8 cellular contexts compared by ENCODE assay signal in the genomic region with DNA sequence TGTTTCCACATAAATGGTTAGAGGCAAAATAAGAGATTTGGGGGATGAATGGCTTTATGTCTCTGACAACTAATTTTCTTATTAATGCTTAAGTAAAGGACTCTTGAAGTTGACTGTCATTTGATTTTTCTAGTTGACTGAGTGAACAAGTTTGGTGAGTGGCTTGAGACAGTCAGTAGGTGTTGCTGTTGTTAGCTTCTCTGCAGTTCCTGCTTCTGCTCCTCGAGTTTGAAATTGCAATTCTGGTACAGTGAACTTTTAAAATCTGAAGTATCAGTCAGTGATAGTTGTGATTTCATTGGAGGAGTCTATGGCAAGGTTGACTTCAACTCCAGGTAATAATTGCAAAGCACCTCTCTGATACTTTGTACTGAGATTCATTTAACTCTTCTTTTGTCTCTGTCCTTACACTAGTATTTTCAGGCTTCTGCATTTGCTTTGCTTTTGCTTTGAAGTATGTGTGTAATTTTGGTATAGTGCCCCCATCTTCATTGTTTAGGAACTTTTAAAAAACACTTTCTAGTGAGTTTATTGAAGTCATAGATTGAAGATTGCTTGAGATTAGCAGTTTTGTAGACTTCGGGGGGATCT.
DNase-seq lines count a peak whose midpoint lies in the region; ATAC-seq and TF ChIP-seq lines count a peak whose summit lies in the region.

No MANE protein-coding gene starts in this region.

- H3K4me2 ChIP-seq in MM.1S (ENCODE audit: low read depth, low read length), result peak overlapping the region; percentile 77; the same call in 1 of the 2 replicates

- TF ChIP-seq CTCF in MM.1S (IDR thresholded peaks at IDR 0.05; ENCODE audit: low read length), result peak; percentile 36

- 0 out of 2 replicates have a peak overlapping the region, but pooled peaks have one; percentile 80 for H3K4me3 ChIP-seq in MM.1S (ENCODE audit: low read length)

- H3K9me2 ChIP-seq in MM.1S (replicated peaks; ENCODE audit: insufficient read depth, low read length), result no peaks in the 10 kb centered on the region

- no peaks in the 10 kb centered on the region for H3K9me3 Mint-ChIP-seq in activated naive CD4-positive, alpha-beta T cell treated with anti-CD3 and anti-CD28 coated beads, Interleukin-2, amount 10 ng/mL, durations not matched to agents 7 days and 5 days

- peaks cover 54% of the 10 kb centered on the region for H3K79me2 ChIP-seq in MM.1S (ENCODE audit: low read length)

- ATAC-seq in HG03342 (IDR thresholded peaks at IDR 0.05; ENCODE audit: unreplicated experiment), result no peak
- ATAC-seq in GM21528 (IDR thresholded peaks at IDR 0.05; ENCODE audit: low FRiP score, unreplicated experiment), result no peak

- CTCF ChIA-PET in activated naive CD4-positive, alpha-beta T cell treated with anti-CD3 and anti-CD28 coated beads, Interleukin-2, amount 10 ng/mL, durations not matched to agents 7 days and 5 days (lab: Charles Lee), result interaction anchor here (0.9 to 6.6 kb wide), 12 partner anchors 14 to 429 kb away, joined by 3 to 54 read pairs (median 6); no protein-coding TSS in a partner anchor

- H3F3A ChIP-seq in MM.1S (ENCODE audit: insufficient read depth, low read length), result peaks cover 5% of the 10 kb centered on the region; the same call in 1 of the 2 replicates

- no peak overlapping the region for H3K9ac ChIP-seq in MM.1S (ENCODE audit: low read length)

- H3K9me3 ChIP-seq in MM.1S (replicated peaks; ENCODE audit: insufficient read depth, low read length), result no peaks in the 10 kb centered on the region

- H3K27ac Mint-ChIP-seq in activated naive CD4-positive, alpha-beta T cell treated with anti-CD3 and anti-CD28 coated beads, Interleukin-2, amount 10 ng/mL, durations not matched to agents 7 days and 5 days, result peak overlapping the region; percentile 61

- peaks cover 8% of the 10 kb centered on the region for H3K4me1 ChIP-seq in MM.1S (ENCODE audit: low read length)

- H3K36me3 Mint-ChIP-seq in activated naive CD4-positive, alpha-beta T cell treated with anti-CD3 and anti-CD28 coated beads, Interleukin-2, amount 10 ng/mL, durations not matched to agents 7 days and 5 days, result peaks cover 15% of the 10 kb centered on the region

- no peaks in the 10 kb centered on the region for H4K20me1 ChIP-seq in MM.1S (ENCODE audit: insufficient read depth, low read length)

- H3K27me3 ChIP-seq in MM.1S (replicated peaks; ENCODE audit: insufficient read depth, low read length), result no peaks in the 10 kb centered on the region

- no peak overlapping the region for H2AFZ ChIP-seq in MM.1S (ENCODE audit: low read length)

- peaks cover 62% of the 10 kb centered on the region for H3K4me1 Mint-ChIP-seq in activated naive CD4-positive, alpha-beta T cell treated with anti-CD3 and anti-CD28 coated beads, Interleukin-2, amount 10 ng/mL, durations not matched to agents 7 days and 5 days

- peak; percentile 33 for DNase-seq in activated naive CD4-positive, alpha-beta T cell treated with anti-CD3 and anti-CD28 coated beads, Interleukin-2, amount 10 ng/mL, durations not matched to agents 7 days and 5 days
- DNase-seq in activated naive CD4-positive, alpha-beta T cell treated with Interleukin-2 at 50 U/mL for 16 hours, result no peak
- DNase-seq in MM.1S (peak; percentile 30), amniotic stem cell (lab: John Stamatoyannopoulos, UW) (peak; percentile 30), inferior parietal cortex (ENCODE audit: extremely low spot score) (peak; percentile 61), stromal cell of bone marrow (ENCODE audit: low read depth) (peak; percentile 54)

- H3K4me3 Mint-ChIP-seq in activated naive CD4-positive, alpha-beta T cell treated with anti-CD3 and anti-CD28 coated beads, Interleukin-2, amount 10 ng/mL, durations not matched to agents 7 days and 5 days, result peak overlapping the region; percentile 58

- no peaks in the 10 kb centered on the region for H3K36me3 ChIP-seq in MM.1S (replicated peaks; ENCODE audit: insufficient read depth, low read length)

- H3K27me3 Mint-ChIP-seq in activated naive CD4-positive, alpha-beta T cell treated with anti-CD3 and anti-CD28 coated beads, Interleukin-2, amount 10 ng/mL, durations not matched to agents 7 days and 5 days, result peaks cover 6% of the 10 kb centered on the region

- no peak overlapping the region for H3K27ac ChIP-seq in MM.1S (ENCODE audit: low read length)
